Comparison of ENCODE assay signal across 11 cellular contexts in genomic region chr2:20613342-20613916, GRCh38. TPM values are rescaled to one million over a fixed set of nuclear protein-coding genes. Genes with fewer than 3 reads are reported as not detected.
DNase-seq lines count a peak whose midpoint lies in the region; ATAC-seq, FAIRE-seq and TF ChIP-seq lines count a peak whose summit lies in the region.
"Had no signal": no experiment of that assay in that cellular context is flagged by ENCODE, and none has a peak within 500 bp of the region (broad histone marks: within the 10 kb centered on the region; RNA-seq: fewer than 3 reads in every experiment).

No MANE protein-coding gene starts in this region.

- TF ChIP-seq CTCF in body of pancreas (IDR thresholded peaks at IDR 0.05) (no peak), kidney (IDR thresholded peaks at IDR 0.05; ENCODE audit: borderline replicate concordance, extremely low read depth, insufficient read depth) (no peak), gastrocnemius medialis (IDR thresholded peaks at IDR 0.05 in 4 of 5, conservative IDR thresholded peaks at IDR 0.05 in 1 of 5) (no peak)

- no peaks in the 10 kb centered on the region for H3K4me1 Mint-ChIP-seq in stimulated activated memory B cell treated with anti-CD40 and anti-IgM and Interleukin-4, amounts not matched to agents 10 μg/mL and 1 μg/mL and 100 μg/mL, for 72 hours

- H3K4me3 ChIP-seq in body of pancreas = no peak overlapping the region
- no peak overlapping the region for H3K4me3 ChIP-seq in kidney (ENCODE audit: low read length in 2 of 2)
- H3K4me3 ChIP-seq in gastrocnemius medialis = no peak overlapping the region
- H3K4me3 ChIP-seq: hepatocyte had no signal

- ATAC-seq in body of pancreas (no peak), gastrocnemius medialis (no peak), HG02981 (IDR thresholded peaks at IDR 0.05; ENCODE audit: unreplicated experiment) (no peak)
- no peak for ATAC-seq in stimulated activated memory B cell treated with anti-CD40 and anti-IgM and Interleukin-4, amounts not matched to agents 10 μg/mL and 1 μg/mL and 100 μg/mL, for 72 hours

- H3K27ac ChIP-seq in body of pancreas (peak overlapping the region in 3 of 4 donors; percentile 84 to 90 (median 90)), kidney (ENCODE audit: low read depth in 2 of 2, low read length in 2 of 2) (peak overlapping the region in 1 of 2 donors; percentile 45), gastrocnemius medialis (peak overlapping the region; percentile 87 to 95 (median 94))
- H3K27ac ChIP-seq: hepatocyte, HL-60 had no signal

- 74 to 81% methylated on average over 10 to 12 of the region's 12 CpGs for WGBS in body of pancreas, 2 donors

- H3K4me3 Mint-ChIP-seq in stimulated activated memory B cell treated with anti-CD40 and anti-IgM and Interleukin-4, amounts not matched to agents 10 μg/mL and 1 μg/mL and 100 μg/mL, for 72 hours = no peak overlapping the region

- no peak for TF ChIP-seq EP300 in Ishikawa (IDR thresholded peaks at IDR 0.05; ENCODE audit: borderline replicate concordance)

- TF ChIP-seq POLR2A in body of pancreas (IDR thresholded peaks at IDR 0.05) = no peak
- no peak for TF ChIP-seq POLR2A in gastrocnemius medialis (IDR thresholded peaks at IDR 0.05)

- H3K9ac ChIP-seq in kidney (ENCODE audit: low read length in 2 of 2) = no peak overlapping the region

- H3K4me1 ChIP-seq in body of pancreas (peaks cover 56% of the 10 kb centered on the region), kidney (ENCODE audit: control insufficient read depth in 1 of 2, insufficient read depth in 1 of 2, low read depth in 1 of 2, low read length in 2 of 2) (peaks cover 65 to 76% of the 10 kb centered on the region in 2 donors), gastrocnemius medialis (peaks cover 70 to 94% of the 10 kb centered on the region in 2 donors)

- peaks cover 3% of the 10 kb centered on the region for H3K9me3 Mint-ChIP-seq in stimulated activated memory B cell treated with anti-CD40 and anti-IgM and Interleukin-4, amounts not matched to agents 10 μg/mL and 1 μg/mL and 100 μg/mL, for 72 hours
- H3K9me3 Mint-ChIP-seq: activated T-helper 2 cell treated with anti-CD3 and anti-CD28 coated beads, Interferon-gamma antibody, Interleukin-2, Interleukin-4, amounts not matched to agents 10 μg/mL and 5 μg/mL and 100 μg/mL, durations not matched to agents 14 hours and 24 hours and 36 hours had no signal

- H3K36me3 Mint-ChIP-seq in stimulated activated memory B cell treated with anti-CD40 and anti-IgM and Interleukin-4, amounts not matched to agents 10 μg/mL and 1 μg/mL and 100 μg/mL, for 72 hours = peaks cover 19% of the 10 kb centered on the region

- H3K27ac Mint-ChIP-seq in stimulated activated memory B cell treated with anti-CD40 and anti-IgM and Interleukin-4, amounts not matched to agents 10 μg/mL and 1 μg/mL and 100 μg/mL, for 72 hours = no peak overlapping the region
- H3K27ac Mint-ChIP-seq: activated T-helper 2 cell treated with anti-CD3 and anti-CD28 coated beads, Interferon-gamma antibody, Interleukin-2, Interleukin-4, amounts not matched to agents 10 μg/mL and 5 μg/mL and 100 μg/mL, durations not matched to agents 14 hours and 24 hours and 36 hours had no signal

- TF ChIP-seq RAD21 in Ishikawa (IDR thresholded peaks at IDR 0.05; ENCODE audit: low read depth) = no peak

- intact Hi-C loops in body of pancreas (cut with DNase I) = no loop called here
- intact Hi-C loops in kidney (cut with DNase I) = no loop called here
- intact Hi-C loops in gastrocnemius medialis (cut with DNase I; ENCODE audit: low total_unique reads) = no loop called here

- H3K27me3 Mint-ChIP-seq in stimulated activated memory B cell treated with anti-CD40 and anti-IgM and Interleukin-4, amounts not matched to agents 10 μg/mL and 1 μg/mL and 100 μg/mL, for 72 hours = no peaks in the 10 kb centered on the region

- H3K27me3 ChIP-seq in body of pancreas = no peaks in the 10 kb centered on the region
- H3K27me3 ChIP-seq in gastrocnemius medialis = no peaks in the 10 kb centered on the region
- H3K27me3 ChIP-seq: hepatocyte had no signal

- no peaks in the 10 kb centered on the region for H3K36me3 ChIP-seq in body of pancreas (replicated peaks in 1 of 2; ENCODE audit: insufficient read depth in 1 of 2, low read depth in 2 of 2)
- no peaks in the 10 kb centered on the region for H3K36me3 ChIP-seq in kidney (ENCODE audit: control insufficient read depth in 1 of 2, insufficient read depth in 2 of 2, low read length in 2 of 2)
- no peaks in the 10 kb centered on the region for H3K36me3 ChIP-seq in gastrocnemius medialis

- no peak for FAIRE-seq in kidney (lab: Jason Lieb, UNC)

- in situ Hi-C loops in gastrocnemius medialis (cut with MboI; ENCODE audit: low sequenced_read_pairs in 4 of 4) = loop anchor here in 2 of 4 donors (10.0 kb wide), 1 partner anchor 69 kb away; no protein-coding TSS in a partner anchor

- peak in 2 of 4 donors; percentile 4 to 11 for DNase-seq in body of pancreas
- peak; percentile 66 for DNase-seq in kidney
- peak; percentile 60 to 63 for DNase-seq in gastrocnemius medialis
- no peak for DNase-seq in RPMI8226
- DNase-seq in activated CD4-positive, alpha-beta T cell treated with anti-CD3 and anti-CD28 coated beads, Interleukin-2, amount 50 U/mL, for 4 hours = no peak

- H3K9me3 ChIP-seq in body of pancreas = no peaks in the 10 kb centered on the region
- H3K9me3 ChIP-seq in kidney (ENCODE audit: control insufficient read depth in 1 of 2, low read length in 2 of 2) = no peaks in the 10 kb centered on the region
- H3K9me3 ChIP-seq in gastrocnemius medialis = no peaks in the 10 kb centered on the region

TF ChIP-seq in Ishikawa, 13 proteins besides CTCF, POLR2A, EP300 and RAD21:
- TF ChIP-seq MAX (IDR thresholded peaks at IDR 0.05) (peak; percentile 77; the same call in 1 of the 2 replicates), CREB1 (IDR thresholded peaks at IDR 0.05; ENCODE audit: low read depth) (no peak), USF1 (IDR thresholded peaks at IDR 0.05) (peak; percentile 30; the same call in 1 of the 2 replicates)
TF ChIP-seq in Ishikawa: peak in this region for 2.

RNA-seq across cellular contexts. Expression of gene HS1BP3, which starts 37.5 kb away (rescaled TPM):
- total RNA-seq in body of pancreas = 10 to 100 TPM; 21.1 to 23.1 TPM
- 35.5 TPM for total RNA-seq in kidney
- 37.5 TPM for polyA plus RNA-seq in kidney (ENCODE audit: insufficient read depth, low read depth, low replicate concordance)
- 10 to 100 TPM; 16.6 to 26.9 (median 19.4) TPM for total RNA-seq in gastrocnemius medialis

RNA-seq across cellular contexts. Expression of gene GDF7, which starts 53.5 kb away (rescaled TPM):
- total RNA-seq in body of pancreas (1 to 10 TPM; 2.0 to 7.3 TPM), kidney (12.5 TPM), gastrocnemius medialis (under 1 TPM in 3 of 4 donors, not detected in 1; 0.02 to 0.10 (median 0.07) TPM)
- polyA plus RNA-seq in kidney (ENCODE audit: insufficient read depth, low read depth, low replicate concordance) = 1.8 TPM

Comparison
In these comparisons a context has a peak if more than half of its experiments do, and no peak if none do; other contexts are left out.
1. DNase-seq: peak in kidney (single experiment) and gastrocnemius medialis (2 of 2); none in RPMI8226 (single experiment) and activated CD4-positive, alpha-beta T cell treated with anti-CD3 and anti-CD28 coated beads, Interleukin-2, amount 50 U/mL, for 4 hours (0 of 2).